37 cellular contexts compared by ENCODE assay signal in the genomic region with DNA sequence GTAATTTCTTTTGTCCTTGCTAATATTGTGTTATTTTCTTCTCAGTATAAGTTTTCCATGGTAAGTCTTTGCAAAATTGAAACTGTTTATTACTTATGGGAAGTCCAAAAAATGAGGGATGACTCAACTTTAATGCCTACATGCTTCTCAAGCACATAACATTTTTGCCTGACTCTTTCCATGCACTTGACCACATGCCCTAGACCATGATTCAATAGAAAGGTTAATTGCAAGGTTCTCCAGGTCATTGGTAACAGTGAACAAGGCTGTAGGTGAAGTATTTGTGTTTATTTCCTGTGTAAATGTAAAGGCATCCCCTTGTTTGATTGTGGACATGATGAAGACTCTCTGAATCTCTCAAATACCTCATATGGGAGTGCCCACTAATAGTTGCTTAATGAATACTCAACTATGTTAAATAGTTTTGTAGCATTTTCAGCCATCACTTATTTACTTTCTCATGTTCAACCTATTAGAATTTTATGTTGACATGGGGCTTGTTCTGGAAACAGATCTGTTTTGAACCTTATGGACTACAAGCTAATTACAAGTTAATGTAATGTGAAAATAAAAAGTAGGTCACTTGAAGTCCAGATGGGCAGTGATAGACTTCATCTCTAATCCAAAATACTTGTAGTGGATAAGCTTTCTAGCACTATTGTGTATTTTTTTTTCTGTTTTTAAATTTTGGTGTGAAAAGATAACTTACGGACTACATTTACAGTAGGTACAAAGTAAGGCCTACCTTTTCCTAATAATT.
DNase-seq lines count a peak whose midpoint lies in the region; ATAC-seq and TF ChIP-seq lines count a peak whose summit lies in the region.
"Had no signal": no experiment of that assay in that cellular context is flagged by ENCODE, and none has a peak within 500 bp of the region (broad histone marks: within the 10 kb centered on the region; RNA-seq: fewer than 3 reads in every experiment).

No MANE protein-coding gene starts in this region.

- POLR2A ChIA-PET in MCF 10A (lab: Yijun Ruan, JAX), result no interaction called here

- BruUV-seq in mammary epithelial cell (replicated peaks; lab: Mats Ljungman, UMichigan) (no TSS peak), MCF 10A (replicated peaks; lab: Mats Ljungman, UMichigan) (no TSS peak)

- no peak overlapping the region for H3K27ac ChIP-seq in mammary epithelial cell (ENCODE audit: insufficient read depth, low read depth, low read length)
- H3K27ac ChIP-seq: 22Rv1, foreskin keratinocyte, HL-60, lower lobe of right lung, prostate gland, upper lobe of left lung had no signal

- no peak for ATAC-seq in activated CD4-positive, CD25-positive, alpha-beta regulatory T cell treated with anti-CD3 and anti-CD28 coated beads, Interleukin-2, amount 50 U/mL, for 24 hours
- ATAC-seq in HG02610 (IDR thresholded peaks at IDR 0.05; ENCODE audit: unreplicated experiment), result no peak
- no peak for ATAC-seq in HG03039 (IDR thresholded peaks at IDR 0.05; ENCODE audit: unreplicated experiment)
- ATAC-seq: activated CD8-positive, alpha-beta memory T cell treated with anti-CD3 and anti-CD28 coated beads, Interleukin-2, amount 10 ng/mL, durations not matched to agents 7 days and 5 days; activated T-cell treated with anti-CD3 and anti-CD28 coated beads, Interleukin-2, amount 50 U/mL, for 4 hours; foreskin keratinocyte; lower lobe of right lung; naive thymus-derived CD8-positive, alpha-beta T cell; stimulated activated effector memory CD8-positive, alpha-beta T cell treated with anti-CD3 and anti-CD28 coated beads, Interleukin-12 subunit alpha, Interleukin-12 subunit beta, amount 100 ng/mL, for 72 hours; T-helper 17 cell had no signal

- 88% methylated on average over 1 of the region's 1 CpG for WGBS in mammary epithelial cell (ENCODE audit: low coverage, missing lambda C conversion rate)

- no peak for TF ChIP-seq CTCF in mammary epithelial cell (conservative IDR thresholded peaks at IDR 0.05 in 1 of 2, IDR thresholded peaks at IDR 0.05 in 1 of 2; ENCODE audit: extremely low read depth in 1 of 2, insufficient read depth in 1 of 2, low read depth in 1 of 2, low read length in 2 of 2)
- no peak for TF ChIP-seq CTCF in MCF 10A (IDR thresholded peaks at IDR 0.05; ENCODE audit: unreplicated experiment)
- TF ChIP-seq CTCF in choroid plexus epithelial cell (conservative IDR thresholded peaks at IDR 0.05; ENCODE audit: low read depth, low read length), result no peak

- intact Hi-C loops in mammary epithelial cell (cut with micrococcal nuclease) (no loop called here), MCF 10A (cut with micrococcal nuclease) (no loop called here)

- H3K36me3 Mint-ChIP-seq in MCF 10A (ENCODE audit: insufficient read depth, unreplicated experiment), result no peaks in the 10 kb centered on the region
- H3K36me3 Mint-ChIP-seq: activated CD8-positive, alpha-beta memory T cell treated with anti-CD3 and anti-CD28 coated beads, Interleukin-2, amount 10 ng/mL, durations not matched to agents 7 days and 5 days; activated naive CD8-positive, alpha-beta T cell treated with anti-CD3 and anti-CD28 coated beads, Interleukin-2, amount 10 ng/mL, durations not matched to agents 7 days and 5 days; stimulated activated effector memory CD8-positive, alpha-beta T cell treated with anti-CD3 and anti-CD28 coated beads, Interleukin-12 subunit alpha, Interleukin-12 subunit beta, amount 100 ng/mL, for 72 hours had no signal

- no peaks in the 10 kb centered on the region for H3K36me3 ChIP-seq in mammary epithelial cell (ENCODE audit: insufficient read depth, low read length)
- H3K36me3 ChIP-seq: lower lobe of right lung, MG63, prostate gland, upper lobe of left lung had no signal

- CTCF ChIA-PET in mammary epithelial cell (lab: Charles Lee; ENCODE audit: low non-redundant PET) (no interaction called here), MCF 10A (lab: Yijun Ruan, JAX) (no interaction called here)

- H3K27me3 ChIP-seq in mammary epithelial cell (ENCODE audit: insufficient read depth, low read length), result no peaks in the 10 kb centered on the region
- H3K27me3 ChIP-seq: foreskin keratinocyte, MG63, sigmoid colon, upper lobe of left lung had no signal

- no peak overlapping the region for H3K4me3 Mint-ChIP-seq in MCF 10A (ENCODE audit: unreplicated experiment)
- H3K4me3 Mint-ChIP-seq: activated CD8-positive, alpha-beta memory T cell treated with anti-CD3 and anti-CD28 coated beads, Interleukin-2, amount 10 ng/mL, durations not matched to agents 7 days and 5 days; activated naive CD8-positive, alpha-beta T cell treated with anti-CD3 and anti-CD28 coated beads, Interleukin-2, amount 10 ng/mL, durations not matched to agents 7 days and 5 days; activated T-cell treated with anti-CD3 and anti-CD28 coated beads, Interleukin-2, amount 50 U/mL, for 4 hours; CD14-positive monocyte; naive thymus-derived CD8-positive, alpha-beta T cell; stimulated activated effector memory CD8-positive, alpha-beta T cell treated with anti-CD3 and anti-CD28 coated beads, Interleukin-12 subunit alpha, Interleukin-12 subunit beta, amount 100 ng/mL, for 72 hours; T-helper 17 cell had no signal

- H3K4me1 ChIP-seq in mammary epithelial cell (ENCODE audit: insufficient read depth, low read length), result no peaks in the 10 kb centered on the region
- H3K4me1 ChIP-seq: Caco-2, foreskin keratinocyte, lower lobe of right lung, prostate gland, upper lobe of left lung had no signal

- no peak overlapping the region for H3K27ac Mint-ChIP-seq in MCF 10A (ENCODE audit: low read depth, unreplicated experiment)
- H3K27ac Mint-ChIP-seq: activated CD8-positive, alpha-beta memory T cell treated with anti-CD3 and anti-CD28 coated beads, Interleukin-2, amount 10 ng/mL, durations not matched to agents 7 days and 5 days; activated naive CD8-positive, alpha-beta T cell treated with anti-CD3 and anti-CD28 coated beads, Interleukin-2, amount 10 ng/mL, durations not matched to agents 7 days and 5 days; CD14-positive monocyte; naive thymus-derived CD8-positive, alpha-beta T cell; stimulated activated effector memory CD8-positive, alpha-beta T cell treated with anti-CD3 and anti-CD28 coated beads, Interleukin-12 subunit alpha, Interleukin-12 subunit beta, amount 100 ng/mL, for 72 hours; T-helper 17 cell had no signal

- H3K4me3 ChIP-seq in mammary epithelial cell (replicated peaks in 1 of 3; ENCODE audit: insufficient read depth in 1 of 3, low read depth in 2 of 3, low read length in 3 of 3) (no peak overlapping the region), choroid plexus epithelial cell (ENCODE audit: low read depth, low read length) (no peak overlapping the region)
- H3K4me3 ChIP-seq: lower lobe of right lung, MG63, prostate gland, sigmoid colon, upper lobe of left lung had no signal

- H4K20me1 ChIP-seq in mammary epithelial cell (ENCODE audit: insufficient read depth, low read length), result no peaks in the 10 kb centered on the region

- H3K4me1 Mint-ChIP-seq in MCF 10A (ENCODE audit: insufficient read depth, unreplicated experiment), result no peaks in the 10 kb centered on the region
- H3K4me1 Mint-ChIP-seq: activated CD8-positive, alpha-beta memory T cell treated with anti-CD3 and anti-CD28 coated beads, Interleukin-2, amount 10 ng/mL, durations not matched to agents 7 days and 5 days; activated naive CD8-positive, alpha-beta T cell treated with anti-CD3 and anti-CD28 coated beads, Interleukin-2, amount 10 ng/mL, durations not matched to agents 7 days and 5 days; naive thymus-derived CD8-positive, alpha-beta T cell; stimulated activated effector memory CD8-positive, alpha-beta T cell treated with anti-CD3 and anti-CD28 coated beads, Interleukin-12 subunit alpha, Interleukin-12 subunit beta, amount 100 ng/mL, for 72 hours; T-helper 17 cell had no signal

- H3K4me2 ChIP-seq in mammary epithelial cell (ENCODE audit: insufficient read depth, low read depth, low read length), result no peak overlapping the region

- DNase-seq in mammary epithelial cell, result peak; percentile 28
- no peak for DNase-seq in MCF 10A (ENCODE audit: unreplicated experiment)
- DNase-seq in choroid plexus epithelial cell (ENCODE audit: low read depth), result peak; percentile 34
- peak; percentile 64 for DNase-seq in iris pigment epithelial cell (ENCODE audit: low read depth)
- no peak for DNase-seq in NCI-H226
- DNase-seq: activated CD4-positive, CD25-positive, alpha-beta regulatory T cell; activated CD8-positive, alpha-beta memory T cell treated with anti-CD3 and anti-CD28 coated beads, Interleukin-2, amount 10 ng/mL, durations not matched to agents 7 days and 5 days; activated gamma-delta T cell; activated naive CD8-positive, alpha-beta T cell treated with anti-CD3 and anti-CD28 coated beads, Interleukin-2, amount 10 ng/mL, durations not matched to agents 7 days and 5 days; activated T-cell treated with anti-CD3 and anti-CD28 coated beads, Interleukin-2, amount 50 U/mL, for 4 hours; Caco-2; GF-D8; head of caudate nucleus; KG1; kidney; lower lobe of right lung; MG63; naive thymus-derived CD8-positive, alpha-beta T cell; NCI-H1105; NCI-H187 treated with DMSO at 0.1 percent for 48 hours; NCI-H2171 treated with DMSO at 0.1 percent for 48 hours; NCI-H526; NK-92 treated with Interleukin-12 subunit alpha and Interleukin-12 subunit beta, amount 100 ng/mL, for 24 hours; nucleus accumbens; SHP77; sigmoid colon; T-helper 17 cell; upper lobe of left lung had no signal

- in situ Hi-C loops in mammary epithelial cell (cut with MboI; ENCODE audit: low sequenced_read_pairs in 2 of 2), result no loop called here

- no peaks in the 10 kb centered on the region for H3K27me3 Mint-ChIP-seq in MCF 10A (ENCODE audit: insufficient read depth, unreplicated experiment)
- H3K27me3 Mint-ChIP-seq: activated CD8-positive, alpha-beta memory T cell treated with anti-CD3 and anti-CD28 coated beads, Interleukin-2, amount 10 ng/mL, durations not matched to agents 7 days and 5 days; activated naive CD8-positive, alpha-beta T cell treated with anti-CD3 and anti-CD28 coated beads, Interleukin-2, amount 10 ng/mL, durations not matched to agents 7 days and 5 days; naive thymus-derived CD8-positive, alpha-beta T cell; T-helper 17 cell had no signal

- H2AFZ ChIP-seq in mammary epithelial cell (ENCODE audit: low read depth, low read length), result no peak overlapping the region

- no peaks in the 10 kb centered on the region for H3K79me2 ChIP-seq in mammary epithelial cell (ENCODE audit: insufficient read depth, low read length)

- H3K9me3 Mint-ChIP-seq in MCF 10A (ENCODE audit: unreplicated experiment), result no peaks in the 10 kb centered on the region
- H3K9me3 Mint-ChIP-seq: activated naive CD8-positive, alpha-beta T cell treated with anti-CD3 and anti-CD28 coated beads, Interleukin-2, amount 10 ng/mL, durations not matched to agents 7 days and 5 days; activated T-cell treated with anti-CD3 and anti-CD28 coated beads, Interleukin-2, amount 50 U/mL, for 4 hours; stimulated activated effector memory CD8-positive, alpha-beta T cell treated with anti-CD3 and anti-CD28 coated beads, Interleukin-12 subunit alpha, Interleukin-12 subunit beta, amount 100 ng/mL, for 72 hours had no signal

- dilution Hi-C loops in mammary epithelial cell (cut with HindIII; ENCODE audit: low sequenced_read_pairs), result no loop called here

- no peaks in the 10 kb centered on the region for H3K9me3 ChIP-seq in mammary epithelial cell (replicated peaks; ENCODE audit: insufficient read depth, low read length)
- H3K9me3 ChIP-seq: Caco-2, lower lobe of right lung, MG63, prostate gland, sigmoid colon, upper lobe of left lung had no signal

- no peak overlapping the region for H3K9ac ChIP-seq in mammary epithelial cell (ENCODE audit: insufficient read depth, low read length)

Comparison
In these comparisons a context has a peak if more than half of its experiments do, and no peak if none do; other contexts are left out.
1. DNase-seq: peak in mammary epithelial cell (single experiment), choroid plexus epithelial cell (single experiment) and iris pigment epithelial cell (single experiment); none in MCF 10A (single experiment) and NCI-H226 (single experiment).